In the genomic region with DNA sequence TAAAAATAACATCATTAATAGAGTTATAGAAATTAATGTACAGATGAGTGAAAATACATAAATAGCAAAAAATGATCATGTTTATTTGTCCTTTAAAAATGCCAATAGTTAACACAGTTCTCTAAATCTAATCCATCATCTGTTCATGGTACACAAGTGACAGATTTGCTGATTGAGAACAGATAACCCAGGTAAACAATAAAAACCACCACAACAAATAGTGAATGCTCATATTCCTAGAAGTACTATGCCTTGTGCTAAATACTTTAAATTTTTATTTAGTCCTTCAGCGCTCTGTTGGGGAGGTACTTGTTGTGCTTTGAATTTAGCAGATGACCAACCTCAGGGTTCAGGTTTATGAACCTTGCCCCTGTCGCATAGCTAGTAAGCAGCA, we compare ENCODE assay signal across 27 cellular contexts.
DNase-seq lines count a peak whose midpoint lies in the region; ATAC-seq, FAIRE-seq and TF ChIP-seq lines count a peak whose summit lies in the region.
"Had no signal": no experiment of that assay in that cellular context is flagged by ENCODE, and none has a peak within 500 bp of the region (broad histone marks: within the 10 kb centered on the region; RNA-seq: fewer than 3 reads in every experiment).

No MANE protein-coding gene starts in this region.

- H3K36me3 ChIP-seq in PC-3 (ENCODE audit: low read depth, low read length) (no peaks in the 10 kb centered on the region), Panc1 (ENCODE audit: control insufficient read depth, insufficient read depth, low read length) (no peaks in the 10 kb centered on the region), small intestine (ENCODE audit: control insufficient read depth in 2 of 2, insufficient read depth in 2 of 2, low read length in 2 of 2) (no peaks in the 10 kb centered on the region)
- H3K36me3 ChIP-seq: BE2C, BLaER1 had no signal

- WGBS in A549 (ENCODE audit: missing lambda C conversion rate) = 74% methylated on average over 2 of the region's 2 CpGs
- 88 to 94% (median 93%) methylated on average over 2 of the region's 2 CpGs for WGBS in small intestine, 3 donors

- H3K27me3 ChIP-seq in PC-3 (ENCODE audit: low read length) = no peaks in the 10 kb centered on the region
- H3K27me3 ChIP-seq in Panc1 (ENCODE audit: control insufficient read depth, insufficient read depth, low read length) = no peaks in the 10 kb centered on the region
- H3K27me3 ChIP-seq in small intestine (ENCODE audit: control insufficient read depth in 2 of 2, insufficient read depth in 2 of 2, low read length in 2 of 2) = no peaks in the 10 kb centered on the region
- H3K27me3 ChIP-seq: BE2C, BLaER1 had no signal

- no peak for DNase-seq in A549 (ENCODE audit: low read depth in 1 of 2, low spot score in 1 of 2)
- peak; percentile 74 for DNase-seq in PC-3
- DNase-seq in Panc1 (ENCODE audit: low read depth, low spot score) = no peak
- no peak for DNase-seq in glutamatergic neuron
- no peak for DNase-seq in small intestine
- DNase-seq: ACHN; BE2C; C1 segment of cervical spinal cord; CD4-positive, alpha-beta memory T cell; CD4-positive, CD25-positive, alpha-beta regulatory T cell; CD8-positive, alpha-beta memory T cell; COR-L47; DMS 273 treated with DMSO at 0.1 percent for 48 hours; DMS153; DMS53; DMS79; DND-41; EL; GDM1 had no signal

- no peaks in the 10 kb centered on the region for H3K9me3 Mint-ChIP-seq in glutamatergic neuron (ENCODE audit: unreplicated experiment)

- H3K4me1 Mint-ChIP-seq in glutamatergic neuron (ENCODE audit: low read depth, unreplicated experiment) = no peaks in the 10 kb centered on the region
- H3K4me1 Mint-ChIP-seq: CD14-positive monocyte; CD4-positive, alpha-beta memory T cell; CD4-positive, CD25-positive, alpha-beta regulatory T cell; CD8-positive, alpha-beta memory T cell had no signal

- H3K9me3 ChIP-seq in A549 (no peaks in the 10 kb centered on the region), PC-3 (ENCODE audit: low read length) (no peaks in the 10 kb centered on the region), Panc1 (ENCODE audit: control insufficient read depth, insufficient read depth, low read depth, low read length) (no peaks in the 10 kb centered on the region), small intestine (ENCODE audit: control insufficient read depth, low read depth) (no peaks in the 10 kb centered on the region)
- H3K9me3 ChIP-seq: BE2C, BLaER1 had no signal

- H3K4me2 ChIP-seq in A549 (peak overlapping the region; percentile 56), PC-3 (ENCODE audit: low read length) (peak overlapping the region; percentile 59)
- H3K4me2 ChIP-seq: BLaER1 had no signal

- no peak for TF ChIP-seq POLR2A in A549 (IDR thresholded peaks at IDR 0.05; ENCODE audit: low read length)

- TF ChIP-seq RAD21 in A549 (conservative IDR thresholded peaks at IDR 0.05 in 1 of 2, IDR thresholded peaks at IDR 0.05 in 1 of 2) = no peak

- BruUV-seq in PC-3 (replicated peaks; lab: Mats Ljungman, UMichigan) = no TSS peak
- BruUV-seq in Panc1 (replicated peaks; lab: Mats Ljungman, UMichigan) = no TSS peak

- peaks cover 19% of the 10 kb centered on the region; the same call in 2 of the 3 replicates for H3K4me1 ChIP-seq in A549
- peaks cover 29% of the 10 kb centered on the region for H3K4me1 ChIP-seq in PC-3 (ENCODE audit: insufficient read depth, low read length)
- peaks cover 7% of the 10 kb centered on the region for H3K4me1 ChIP-seq in Panc1 (ENCODE audit: control insufficient read depth, insufficient read depth, low read length)
- H3K4me1 ChIP-seq in small intestine (ENCODE audit: control insufficient read depth in 2 of 2, insufficient read depth in 1 of 2, low read depth in 1 of 2, low read length in 1 of 2) = no peaks in the 10 kb centered on the region
- H3K4me1 ChIP-seq: BE2C, BLaER1 had no signal

- H3K9ac ChIP-seq in PC-3 (ENCODE audit: low read length) = no peak overlapping the region
- H3K9ac ChIP-seq: BLaER1 had no signal

- H3K4me3 Mint-ChIP-seq in glutamatergic neuron (ENCODE audit: unreplicated experiment) = no peak overlapping the region
- H3K4me3 Mint-ChIP-seq: CD14-positive monocyte; CD4-positive, alpha-beta memory T cell; CD4-positive, CD25-positive, alpha-beta regulatory T cell; CD8-positive, alpha-beta memory T cell had no signal

- no peaks in the 10 kb centered on the region for H4K20me1 ChIP-seq in PC-3 (ENCODE audit: low read length)
- H4K20me1 ChIP-seq: BLaER1 had no signal

- H3K27ac ChIP-seq in A549 = 0 out of 6 replicates have a peak overlapping the region, but pooled peaks have one; percentile 11 to 16
- H3K27ac ChIP-seq in PC-3 (ENCODE audit: low read length) = peak overlapping the region; percentile 38
- no peak overlapping the region for H3K27ac ChIP-seq in Panc1 (ENCODE audit: low read length)
- H3K27ac ChIP-seq in small intestine (ENCODE audit: low read depth in 1 of 2, low read length in 1 of 2) = no peak overlapping the region
- H3K27ac ChIP-seq: 22Rv1, BLaER1 had no signal

- H3K27me3 Mint-ChIP-seq in glutamatergic neuron (ENCODE audit: unreplicated experiment) = no peaks in the 10 kb centered on the region
- H3K27me3 Mint-ChIP-seq: CD4-positive, alpha-beta memory T cell; CD4-positive, CD25-positive, alpha-beta regulatory T cell had no signal

- in situ Hi-C loops in Panc1 (cut with HindIII; ENCODE audit: low pct_unique_long_range_greater_than_20kb, low sequenced_read_pairs) = no loop called here

- intact Hi-C loops in PC-3 (cut with micrococcal nuclease) = loop anchor here (1.0 to 10.0 kb wide), 6 partner anchors 10 to 430 kb away; no protein-coding TSS in a partner anchor
- intact Hi-C loops in Panc1 (cut with micrococcal nuclease; ENCODE audit: unreplicated experiment) = no loop called here

- H3K79me2 ChIP-seq in PC-3 (ENCODE audit: low read length) = no peaks in the 10 kb centered on the region

- H3K9me2 ChIP-seq in PC-3 (replicated peaks; ENCODE audit: low read length) = no peaks in the 10 kb centered on the region

- H3K27ac Mint-ChIP-seq in glutamatergic neuron (ENCODE audit: unreplicated experiment) = no peak overlapping the region
- H3K27ac Mint-ChIP-seq: CD14-positive monocyte; CD4-positive, alpha-beta memory T cell; CD4-positive, CD25-positive, alpha-beta regulatory T cell; CD8-positive, alpha-beta memory T cell had no signal

- TF ChIP-seq EP300 in A549 (IDR thresholded peaks at IDR 0.05) = no peak

- H3K36me3 Mint-ChIP-seq in glutamatergic neuron (ENCODE audit: unreplicated experiment) = no peaks in the 10 kb centered on the region
- H3K36me3 Mint-ChIP-seq: CD14-positive monocyte; CD4-positive, alpha-beta memory T cell; CD4-positive, CD25-positive, alpha-beta regulatory T cell; CD8-positive, alpha-beta memory T cell had no signal

- no peak for FAIRE-seq in A549 (lab: Jason Lieb, UNC)
- FAIRE-seq in small intestine (lab: Jason Lieb, UNC) = no peak
- FAIRE-seq: GM12878, GM12892, GM18507, GM19239 had no signal

- POLR2A ChIA-PET in A549 (lab: Yijun Ruan, JAX) (no interaction called here), PC-3 (lab: Charles Lee; ENCODE audit: unreplicated experiment) (no interaction called here), Panc1 (lab: Charles Lee) (no interaction called here)

- CTCF ChIA-PET in A549 (lab: Yijun Ruan, JAX) = no interaction called here
- CTCF ChIA-PET in PC-3 (lab: Charles Lee) = no interaction called here
- CTCF ChIA-PET in Panc1 (lab: Charles Lee) = no interaction called here

- H3K4me3 ChIP-seq in A549 = no peak overlapping the region
- peak overlapping the region; percentile 16; the same call in 1 of the 2 replicates for H3K4me3 ChIP-seq in PC-3 (ENCODE audit: low read length)
- H3K4me3 ChIP-seq in Panc1 (ENCODE audit: low read depth in 2 of 2, low read length in 2 of 2) = no peak overlapping the region
- no peak overlapping the region for H3K4me3 ChIP-seq in small intestine (ENCODE audit: low read depth in 1 of 2, low read length in 2 of 2)
- H3K4me3 ChIP-seq: BLaER1, GM12878 had no signal

- H2AFZ ChIP-seq in PC-3 (ENCODE audit: low read length) = no peak overlapping the region

- H3F3A ChIP-seq in PC-3 (ENCODE audit: low read length, unreplicated experiment) = peaks cover 3% of the 10 kb centered on the region

- ATAC-seq in A549 (peak in 1 of 2 experiments; percentile 31; a peak in 1 of 6 replicates), PC-3 (peak; percentile 76), Panc1 (peak; percentile 21; the same call in 1 of the 2 replicates), HG03039 (IDR thresholded peaks at IDR 0.05; ENCODE audit: unreplicated experiment) (no peak)
- ATAC-seq: GM12878 had no signal

- TF ChIP-seq CTCF in A549 (IDR thresholded peaks at IDR 0.05) (no peak), PC-3 (conservative IDR thresholded peaks at IDR 0.05; ENCODE audit: low read depth, low read length) (no peak), Panc1 (IDR thresholded peaks at IDR 0.05) (no peak), glutamatergic neuron (IDR thresholded peaks at IDR 0.05; ENCODE audit: partially characterized antibody, unreplicated experiment) (no peak)

TF ChIP-seq in A549, 52 proteins besides CTCF, POLR2A, EP300 and RAD21:
- TF ChIP-seq RARB (CRISPR knock-in tag; IDR thresholded peaks at IDR 0.05) = no peak

Comparison
In these comparisons a context has a peak if more than half of its experiments do, and no peak if none do; other contexts are left out.
1. H3K27ac ChIP-seq: peak in A549 (2 of 2) and PC-3 (single experiment); none in Panc1 (single experiment) and small intestine (0 of 2).